8 cellular contexts compared by ENCODE assay signal in the genomic region with DNA sequence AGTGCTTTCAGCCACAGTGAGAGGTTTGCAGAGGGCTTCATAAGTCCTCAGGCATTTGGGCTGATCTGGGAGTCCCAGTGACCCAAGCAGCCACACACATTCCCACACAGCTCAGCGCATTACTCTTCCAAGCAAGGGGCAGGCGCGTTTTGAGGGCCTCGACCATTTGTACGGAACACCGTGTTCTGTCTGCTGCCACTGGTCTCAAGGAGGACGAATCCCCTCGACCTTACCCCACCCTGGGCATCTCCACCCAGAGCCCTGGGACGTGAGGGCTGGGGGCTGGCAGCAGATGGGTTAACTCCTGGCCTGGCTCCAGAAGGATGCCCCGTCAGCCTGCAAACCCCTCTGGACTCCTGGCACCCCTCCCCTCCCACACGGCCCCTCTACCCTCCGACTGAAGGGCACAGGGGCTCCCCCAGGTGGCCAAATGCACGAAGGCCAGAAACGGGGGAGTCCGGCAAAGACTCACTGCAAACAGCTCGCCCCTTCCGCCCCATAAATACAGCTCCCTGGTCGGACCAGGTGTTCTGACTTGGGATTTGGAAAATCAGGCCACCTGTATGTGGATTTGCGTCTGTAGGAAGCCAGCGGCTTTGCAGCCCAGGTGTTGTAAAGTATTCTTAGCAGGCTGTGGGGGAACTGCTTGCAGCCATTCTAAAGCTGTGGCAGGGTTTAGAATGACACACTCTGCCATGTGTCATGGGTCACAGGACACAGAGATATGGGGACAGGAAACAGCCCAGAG. TPM values are rescaled to one million over a fixed set of nuclear protein-coding genes. Genes with fewer than 3 reads are reported as not detected.
DNase-seq lines count a peak whose midpoint lies in the region; ATAC-seq, FAIRE-seq and TF ChIP-seq lines count a peak whose summit lies in the region.

No MANE protein-coding gene starts in this region.

- H3K27ac ChIP-seq in A549 (peak overlapping the region; percentile 97), substantia nigra (ENCODE audit: low read depth, low read length, poor library complexity, severe bottlenecking) (peak overlapping the region; percentile 94)

- no peak overlapping the region for H3K4me3 ChIP-seq in A549

- peak overlapping the region; percentile 89 for H3K4me2 ChIP-seq in A549

- TF ChIP-seq RAD21 in A549 (conservative IDR thresholded peaks at IDR 0.05 in 1 of 2, IDR thresholded peaks at IDR 0.05 in 1 of 2) = peak; percentile 75 to 79

- CTCF ChIA-PET in A549 (lab: Yijun Ruan, JAX) = interaction anchor here (0.6 to 95.1 kb wide), 15 partner anchors 9 to 156 kb away, joined by 3 to 4158 read pairs (median 3); a partner anchor contains a TSS

- H3K27ac Mint-ChIP-seq in natural killer cell treated with Interleukin-12 subunit alpha and Interleukin-12 subunit beta and Interleukin-15 and Interleukin-18, amount 100 ng/mL, for 72 hours = peak overlapping the region in 1 of 2 donors; percentile 85

- TF ChIP-seq POLR2A in A549 (IDR thresholded peaks at IDR 0.05; ENCODE audit: low read length) (no peak), GM12891 (IDR thresholded peaks at IDR 0.05; ENCODE audit: low read depth, low read length) (no peak)

- ATAC-seq in A549 (peak; percentile 42 to 60), HG03196 (IDR thresholded peaks at IDR 0.05; ENCODE audit: unreplicated experiment) (peak; percentile 25)
- peak; percentile 79 to 82 for ATAC-seq in natural killer cell treated with Interleukin-12 subunit alpha and Interleukin-12 subunit beta and Interleukin-15 and Interleukin-18, amount 100 ng/mL, for 72 hours

- POLR2A ChIA-PET in A549 (lab: Yijun Ruan, JAX) = interaction anchor here (0.9 to 4.2 kb wide), 8 partner anchors 8 to 161 kb away, joined by 3 to 61 read pairs (median 4); a partner anchor contains a TSS

- peaks cover 0 to 10% of the 10 kb centered on the region in 2 donors for H3K4me1 Mint-ChIP-seq in natural killer cell treated with Interleukin-12 subunit alpha and Interleukin-12 subunit beta and Interleukin-15 and Interleukin-18, amount 100 ng/mL, for 72 hours (ENCODE audit: low read depth in 2 of 2)

- 33% methylated on average over 17 of the region's 20 CpGs for WGBS in A549 (ENCODE audit: missing lambda C conversion rate)

- DNase-seq in A549 (ENCODE audit: low read depth in 1 of 2, low spot score in 1 of 2) (peak in 1 of 2 experiments; percentile 70), GM12891 (ENCODE audit: insufficient read length, low spot score) (no peak), NOMO-1 treated with dmso at 0.1 percent for 144 hours (lab: John Stamatoyannopoulos, UW; ENCODE audit: unreplicated experiment) (peak; percentile 81), activated T-cell treated with anti-CD3 and anti-CD28 coated beads for 4 hours (peak; percentile 55), fibroblast of gingiva (ENCODE audit: low read depth) (peak; percentile 50), substantia nigra (lab: John Stamatoyannopoulos, UW) (peak in 43 of 49 donors; percentile 30 to 88 (median 60))
- no peak for DNase-seq in natural killer cell treated with Interleukin-12 subunit alpha and Interleukin-12 subunit beta and Interleukin-15 and Interleukin-18, amount 100 ng/mL, for 72 hours (ENCODE audit: low spot score)

- H3K9me3 Mint-ChIP-seq in natural killer cell treated with Interleukin-12 subunit alpha and Interleukin-12 subunit beta and Interleukin-15 and Interleukin-18, amount 100 ng/mL, for 72 hours = no peaks in the 10 kb centered on the region

- no peak overlapping the region for H3K4me3 Mint-ChIP-seq in natural killer cell treated with Interleukin-12 subunit alpha and Interleukin-12 subunit beta and Interleukin-15 and Interleukin-18, amount 100 ng/mL, for 72 hours

- peak; percentile 81 for TF ChIP-seq CTCF in A549 (IDR thresholded peaks at IDR 0.05)

- no peaks in the 10 kb centered on the region for H3K27me3 Mint-ChIP-seq in natural killer cell treated with Interleukin-12 subunit alpha and Interleukin-12 subunit beta and Interleukin-15 and Interleukin-18, amount 100 ng/mL, for 72 hours

- FAIRE-seq in A549 (lab: Jason Lieb, UNC) = no peak
- peak; percentile 95 for FAIRE-seq in GM12891 (lab: Jason Lieb, UNC)

- H3K4me1 ChIP-seq in A549 = peaks cover 43% of the 10 kb centered on the region

- H3K36me3 Mint-ChIP-seq in natural killer cell treated with Interleukin-12 subunit alpha and Interleukin-12 subunit beta and Interleukin-15 and Interleukin-18, amount 100 ng/mL, for 72 hours = no peaks in the 10 kb centered on the region

- no peak for TF ChIP-seq EP300 in A549 (IDR thresholded peaks at IDR 0.05)

- no peaks in the 10 kb centered on the region for H3K9me3 ChIP-seq in A549

TF ChIP-seq in A549, 52 proteins besides CTCF, POLR2A, EP300 and RAD21:
- TF ChIP-seq SMC3 (IDR thresholded peaks at IDR 0.05) (peak; percentile 95), RFX5 (IDR thresholded peaks at IDR 0.05) (no peak), MAZ (IDR thresholded peaks at IDR 0.05; ENCODE audit: borderline replicate concordance, low read depth, low read length) (0 out of 2 replicates have a peak, but pooled peaks have one; percentile 42), HOXB5 (CRISPR knock-in tag; IDR thresholded peaks at IDR 0.05) (no peak), GATA3 (IDR thresholded peaks at IDR 0.05; ENCODE audit: borderline replicate concordance) (no peak), TP53 (CRISPR knock-in tag; IDR thresholded peaks at IDR 0.05) (no peak), FOSL2 (IDR thresholded peaks at IDR 0.05) (no peak), FOSL2 (CRISPR knock-in tag; IDR thresholded peaks at IDR 0.05) (0 out of 2 replicates have a peak, but pooled peaks have one; percentile 1)
- TF ChIP-seq, protein P1, sequence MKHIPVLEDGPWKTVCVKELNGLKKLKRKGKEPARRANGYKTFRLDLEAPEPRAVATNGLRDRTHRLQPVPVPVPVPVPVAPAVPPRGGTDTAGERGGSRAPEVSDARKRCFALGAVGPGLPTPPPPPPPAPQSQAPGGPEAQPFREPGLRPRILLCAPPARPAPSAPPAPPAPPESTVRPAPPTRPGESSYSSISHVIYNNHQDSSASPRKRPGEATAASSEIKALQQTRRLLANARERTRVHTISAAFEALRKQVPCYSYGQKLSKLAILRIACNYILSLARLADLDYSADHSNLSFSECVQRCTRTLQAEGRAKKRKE (CRISPR knock-in tag; IDR thresholded peaks at IDR 0.05; ENCODE audit: low read depth) = 0 out of 2 replicates have a peak, but pooled peaks have one; percentile 45

TF ChIP-seq in GM12891, 5 proteins besides CTCF, POLR2A, EP300 and RAD21:
- TF ChIP-seq POU2F2 (IDR thresholded peaks at IDR 0.05; ENCODE audit: low read depth, low read length) = no peak; the same call in 1 of the 2 replicates
- TF ChIP-seq POLR2AphosphoS5 (IDR thresholded peaks at IDR 0.05; ENCODE audit: low read depth, low read length) = peak; percentile 50; the same call in 1 of the 2 replicates
- 0 out of 2 replicates have a peak, but pooled peaks have one; percentile 52 for TF ChIP-seq TAF1 (IDR thresholded peaks at IDR 0.05; ENCODE audit: low read depth, low read length)
- peak; percentile 74 for TF ChIP-seq PAX5 (IDR thresholded peaks at IDR 0.05; ENCODE audit: insufficient read depth, low read length, severe bottlenecking)
- 0 out of 2 replicates have a peak, but pooled peaks have one; percentile 18 for TF ChIP-seq SPI1 (IDR thresholded peaks at IDR 0.05; ENCODE audit: low read depth, low read length)

RNA-seq across cellular contexts. Expression of a gene that starts 33.6 kb away (rescaled TPM):
- 434 and 1,191 TPM in 2 replicates for polyA plus RNA-seq in A549 (2011; rRNA removed)
- polyA plus RNA-seq in A549 (2012; cell fraction: cytosol; rRNA removed) = 906 and 1,052 TPM in 2 replicates
- polyA plus RNA-seq in A549 (2012; cell fraction: nucleus; rRNA removed) = 514 and 638 TPM in 2 replicates
- 2,232 to 2,533 TPM (median 2,360 TPM) in 3 replicates for polyA plus RNA-seq in A549 (2017; fragmentation: RNase III; extraction: RNeasy Plus Mini Kit Qiagen cat#74134 plus additional on column Dnase treatment)
- 113 and 134 TPM in 2 replicates for polyA minus RNA-seq in A549 (2011; rRNA and poly(A)+ RNA removed)
- polyA plus RNA-seq in GM12891 (2012; ENCODE audit: low read depth, missing spikeins) = 1,598 TPM
- total RNA-seq in natural killer cell treated with Interleukin-12 subunit alpha and Interleukin-12 subunit beta and Interleukin-15 and Interleukin-18, amount 100 ng/mL, for 72 hours = 1,000 to 10,000 TPM; 1,013 to 1,764 TPM

Comparison
In these comparisons a context has a peak if more than half of its experiments do, and no peak if none do; other contexts are left out.
1. ATAC-seq: peak in every context shown above with its lines; median percentile 80 in natural killer cell treated with Interleukin-12 subunit alpha and Interleukin-12 subunit beta and Interleukin-15 and Interleukin-18, amount 100 ng/mL, for 72 hours; 51 in A549; 25 in HG03196.
2. DNase-seq: peak in NOMO-1 treated with dmso at 0.1 percent for 144 hours (single experiment), activated T-cell treated with anti-CD3 and anti-CD28 coated beads for 4 hours (single experiment), fibroblast of gingiva (single experiment) and substantia nigra (43 of 49); none in GM12891 (single experiment) and natural killer cell treated with Interleukin-12 subunit alpha and Interleukin-12 subunit beta and Interleukin-15 and Interleukin-18, amount 100 ng/mL, for 72 hours (single experiment).